Comparison of ENCODE assay signal across 8 cellular contexts in genomic region chr10:11018426-11018818, GRCh38. TPM values are rescaled to one million over a fixed set of nuclear protein-coding genes. Genes with fewer than 3 reads are reported as not detected.
DNase-seq lines count a peak whose midpoint lies in the region; ATAC-seq and TF ChIP-seq lines count a peak whose summit lies in the region.

No MANE protein-coding gene starts in this region.

- no peaks in the 10 kb centered on the region for H3K9me3 ChIP-seq in MG63

- H3K36me3 Mint-ChIP-seq in effector memory CD8-positive, alpha-beta T cell (ENCODE audit: insufficient read depth) = no peaks in the 10 kb centered on the region
- peaks cover 5% of the 10 kb centered on the region for H3K36me3 Mint-ChIP-seq in natural killer cell treated with Interleukin-12 subunit alpha and Interleukin-12 subunit beta and Interleukin-15 and Interleukin-18, amount 100 ng/mL, for 72 hours

- H3K4me3 Mint-ChIP-seq in effector memory CD8-positive, alpha-beta T cell = peak overlapping the region; percentile 45 to 66
- peak overlapping the region; percentile 62 for H3K4me3 Mint-ChIP-seq in natural killer cell treated with Interleukin-12 subunit alpha and Interleukin-12 subunit beta and Interleukin-15 and Interleukin-18, amount 100 ng/mL, for 72 hours

- no peak for TF ChIP-seq CTCF in GM06990 (IDR thresholded peaks at IDR 0.05; ENCODE audit: insufficient read depth, low read length, poor library complexity, severe bottlenecking)
- TF ChIP-seq CTCF in GM10266 (IDR thresholded peaks at IDR 0.05; ENCODE audit: control insufficient read depth, insufficient read depth, low read depth, missing control alignments) = no peak

- DNase-seq in GM06990 (ENCODE audit: extremely low read depth, insufficient read length) (no peak), MG63 (no peak), SK-N-DZ (ENCODE audit: low spot score) (no peak), GM10266 (ENCODE audit: extremely low spot score) (no peak), cerebellar cortex (ENCODE audit: low spot score) (no peak)
- DNase-seq in effector memory CD8-positive, alpha-beta T cell = no peak
- no peak for DNase-seq in natural killer cell treated with Interleukin-12 subunit alpha and Interleukin-12 subunit beta and Interleukin-15 and Interleukin-18, amount 100 ng/mL, for 72 hours (ENCODE audit: low spot score)

- H3K27me3 ChIP-seq in GM06990 (replicated peaks; ENCODE audit: control insufficient read depth, insufficient read depth, low read length) (peaks cover 2% of the 10 kb centered on the region), MG63 (no peaks in the 10 kb centered on the region)

- peaks cover 68% of the 10 kb centered on the region in 2 donors for H3K27me3 Mint-ChIP-seq in effector memory CD8-positive, alpha-beta T cell
- peaks cover 51 to 81% of the 10 kb centered on the region in 2 donors for H3K27me3 Mint-ChIP-seq in natural killer cell treated with Interleukin-12 subunit alpha and Interleukin-12 subunit beta and Interleukin-15 and Interleukin-18, amount 100 ng/mL, for 72 hours

- peak overlapping the region; percentile 62 for H3K4me3 ChIP-seq in GM06990 (replicated peaks; ENCODE audit: low read depth, low read length)
- peak overlapping the region; percentile 54 for H3K4me3 ChIP-seq in MG63

- peak; percentile 18 for ATAC-seq in effector memory CD8-positive, alpha-beta T cell (replicated peaks)
- ATAC-seq in natural killer cell treated with Interleukin-12 subunit alpha and Interleukin-12 subunit beta and Interleukin-15 and Interleukin-18, amount 100 ng/mL, for 72 hours = peak; percentile 32 to 46
- ATAC-seq in HG03025 (IDR thresholded peaks at IDR 0.05; ENCODE audit: low FRiP score, unreplicated experiment) = no peak

- peaks cover 6% of the 10 kb centered on the region in 2 donors for H3K4me1 Mint-ChIP-seq in effector memory CD8-positive, alpha-beta T cell (ENCODE audit: low read depth in 2 of 2)
- peaks cover 8 to 9% of the 10 kb centered on the region in 2 donors for H3K4me1 Mint-ChIP-seq in natural killer cell treated with Interleukin-12 subunit alpha and Interleukin-12 subunit beta and Interleukin-15 and Interleukin-18, amount 100 ng/mL, for 72 hours (ENCODE audit: low read depth in 2 of 2)

- no peaks in the 10 kb centered on the region for H3K9me3 Mint-ChIP-seq in effector memory CD8-positive, alpha-beta T cell
- no peaks in the 10 kb centered on the region for H3K9me3 Mint-ChIP-seq in natural killer cell treated with Interleukin-12 subunit alpha and Interleukin-12 subunit beta and Interleukin-15 and Interleukin-18, amount 100 ng/mL, for 72 hours

- H3K27ac Mint-ChIP-seq in effector memory CD8-positive, alpha-beta T cell = no peak overlapping the region
- peak overlapping the region in 1 of 2 donors; percentile 28 for H3K27ac Mint-ChIP-seq in natural killer cell treated with Interleukin-12 subunit alpha and Interleukin-12 subunit beta and Interleukin-15 and Interleukin-18, amount 100 ng/mL, for 72 hours

- H3K36me3 ChIP-seq in GM06990 (ENCODE audit: control insufficient read depth, insufficient read depth, low read length) = no peaks in the 10 kb centered on the region
- no peaks in the 10 kb centered on the region for H3K36me3 ChIP-seq in MG63

RNA-seq across cellular contexts. Expression of gene CELF2, which starts 0.8 kb away (rescaled TPM):
- total RNA-seq in MG63 (2014; rRNA removed; shearing (Covaris generic); ENCODE audit: low replicate concordance) = 1.5 and 9.7 TPM in 2 replicates
- total RNA-seq in natural killer cell treated with Interleukin-12 subunit alpha and Interleukin-12 subunit beta and Interleukin-15 and Interleukin-18, amount 100 ng/mL, for 72 hours = 100 to 1,000 TPM; 185 to 208 TPM
- 0.02 and 0.39 TPM in 2 replicates for polyA plus RNA-seq in SK-N-DZ (2014; cell fraction: cytosol; rRNA removed)
- 0.40 and 0.59 TPM in 2 replicates for polyA plus RNA-seq in SK-N-DZ (2014; cell fraction: nucleus; rRNA removed)

Comparison
In these comparisons a context has a peak if more than half of its experiments do, and no peak if none do; other contexts are left out.
1. RNA of gene CELF2, which starts 0.8 kb away (total RNA-seq): 185 to 208 TPM in natural killer cell treated with Interleukin-12 subunit alpha and Interleukin-12 subunit beta and Interleukin-15 and Interleukin-18, amount 100 ng/mL, for 72 hours; 1.5 to 9.7 TPM in MG63; every median in the first group is over 10 times any median in the second.